Comparison of ENCODE assay signal across 21 cellular contexts in the genomic region with DNA sequence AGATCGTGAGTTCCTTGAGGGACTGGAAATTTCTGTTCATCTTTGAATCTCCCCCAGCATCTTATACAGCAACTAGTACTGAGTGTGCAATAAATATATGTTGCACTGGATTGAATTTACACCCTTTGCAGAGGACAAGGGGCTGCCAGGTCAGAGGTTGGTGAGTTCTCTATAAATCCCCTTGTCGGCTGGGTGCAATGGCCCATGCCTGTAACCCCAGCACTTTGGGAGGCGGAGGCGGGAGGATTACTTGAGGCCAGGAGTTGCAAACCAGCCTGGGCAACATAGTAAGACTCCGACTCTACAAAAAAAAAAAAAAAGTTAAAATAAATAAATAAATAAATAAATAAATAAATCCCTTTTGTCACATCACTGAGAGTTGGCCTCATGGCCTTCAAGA. TPM values are rescaled to one million over a fixed set of nuclear protein-coding genes. Genes with fewer than 3 reads are reported as not detected.
DNase-seq lines count a peak whose midpoint lies in the region; ATAC-seq and TF ChIP-seq lines count a peak whose summit lies in the region.
"Had no signal": no experiment of that assay in that cellular context is flagged by ENCODE, and none has a peak within 500 bp of the region (broad histone marks: within the 10 kb centered on the region; RNA-seq: fewer than 3 reads in every experiment).

No MANE protein-coding gene starts in this region.

- no peak for ATAC-seq in activated CD8-positive, alpha-beta memory T cell treated with anti-CD3 and anti-CD28 coated beads, Interleukin-2, amount 10 ng/mL, durations not matched to agents 7 days and 5 days
- ATAC-seq: A549; CD8-positive, alpha-beta T cell; GM12878 had no signal

- no TSS peak for BruUV-seq in Calu3 (replicated peaks; lab: Mats Ljungman, UMichigan)

- CTCF ChIA-PET in activated CD8-positive, alpha-beta memory T cell treated with anti-CD3 and anti-CD28 coated beads, Interleukin-2, amount 10 ng/mL, durations not matched to agents 7 days and 5 days (lab: Charles Lee): interaction anchor here (0.6 to 1.2 kb wide), 3 partner anchors 10 to 49 kb away, joined by 3 read pairs; a partner anchor contains a TSS
- CTCF ChIA-PET in Calu3 (lab: Charles Lee): interaction anchor here (1.0 to 1.1 kb wide), 2 partner anchors 10 to 13 kb away, joined by 3 to 4 read pairs; no protein-coding TSS in a partner anchor

- DNase-seq in activated CD8-positive, alpha-beta memory T cell treated with anti-CD3 and anti-CD28 coated beads, Interleukin-2, amount 10 ng/mL, durations not matched to agents 7 days and 5 days: no peak
- DNase-seq in activated CD8-positive, alpha-beta memory T cell treated with anti-CD3 and anti-CD28 coated beads, Interleukin-2, amount 50 U/mL, for 48 hours: no peak
- DNase-seq in left kidney (ENCODE audit: low read depth, low spot score) (peak; percentile 96), amygdala (lab: John Stamatoyannopoulos, UW) (no peak), Calu3 (no peak)
- DNase-seq: AML-193; Caco-2; CD4-positive, alpha-beta T cell; CD8-positive, alpha-beta T cell; DMS 273 treated with DMSO at 0.1 percent for 48 hours; DMS153; DMS53; DMS79; DND-41; EL; GDM1 had no signal

- intact Hi-C loops in Calu3 (cut with micrococcal nuclease; ENCODE audit: unreplicated experiment): no loop called here

- H3K27ac Mint-ChIP-seq in activated CD8-positive, alpha-beta memory T cell treated with anti-CD3 and anti-CD28 coated beads, Interleukin-2, amount 10 ng/mL, durations not matched to agents 7 days and 5 days: peak overlapping the region; percentile 2
- no peak overlapping the region for H3K27ac Mint-ChIP-seq in Calu3 (ENCODE audit: unreplicated experiment)
- H3K27ac Mint-ChIP-seq: B cell; CD4-positive, alpha-beta T cell; CD8-positive, alpha-beta T cell had no signal

- peaks cover 8% of the 10 kb centered on the region for H3K4me1 Mint-ChIP-seq in activated CD8-positive, alpha-beta memory T cell treated with anti-CD3 and anti-CD28 coated beads, Interleukin-2, amount 10 ng/mL, durations not matched to agents 7 days and 5 days
- peaks cover 12% of the 10 kb centered on the region for H3K4me1 Mint-ChIP-seq in Calu3 (ENCODE audit: low read depth, unreplicated experiment)
- H3K4me1 Mint-ChIP-seq: B cell had no signal

- no peaks in the 10 kb centered on the region for H3K9me3 Mint-ChIP-seq in activated CD8-positive, alpha-beta memory T cell treated with anti-CD3 and anti-CD28 coated beads, Interleukin-2, amount 10 ng/mL, durations not matched to agents 7 days and 5 days (ENCODE audit: low read depth)
- H3K9me3 Mint-ChIP-seq in Calu3 (ENCODE audit: low read depth, unreplicated experiment): peaks cover 2% of the 10 kb centered on the region
- H3K9me3 Mint-ChIP-seq: CD4-positive, alpha-beta T cell; CD8-positive, alpha-beta T cell had no signal

- H3K4me3 Mint-ChIP-seq in activated CD8-positive, alpha-beta memory T cell treated with anti-CD3 and anti-CD28 coated beads, Interleukin-2, amount 10 ng/mL, durations not matched to agents 7 days and 5 days: no peak overlapping the region
- no peak overlapping the region for H3K4me3 Mint-ChIP-seq in Calu3 (ENCODE audit: low read depth, unreplicated experiment)
- H3K4me3 Mint-ChIP-seq: B cell; CD4-positive, alpha-beta T cell; CD8-positive, alpha-beta T cell had no signal

- H3K36me3 Mint-ChIP-seq in activated CD8-positive, alpha-beta memory T cell treated with anti-CD3 and anti-CD28 coated beads, Interleukin-2, amount 10 ng/mL, durations not matched to agents 7 days and 5 days: no peaks in the 10 kb centered on the region
- H3K36me3 Mint-ChIP-seq in Calu3 (ENCODE audit: insufficient read depth, unreplicated experiment): no peaks in the 10 kb centered on the region
- H3K36me3 Mint-ChIP-seq: CD8-positive, alpha-beta T cell had no signal

- TF ChIP-seq CTCF in Calu3 (IDR thresholded peaks at IDR 0.05; ENCODE audit: unreplicated experiment): no peak

- H3K27me3 Mint-ChIP-seq in activated CD8-positive, alpha-beta memory T cell treated with anti-CD3 and anti-CD28 coated beads, Interleukin-2, amount 10 ng/mL, durations not matched to agents 7 days and 5 days: peaks cover 32% of the 10 kb centered on the region
- peaks cover 65% of the 10 kb centered on the region for H3K27me3 Mint-ChIP-seq in Calu3 (ENCODE audit: unreplicated experiment)

RNA-seq across cellular contexts. Expression of a gene that starts 9.4 kb away (rescaled TPM):
- total RNA-seq in activated CD8-positive, alpha-beta memory T cell treated with anti-CD3 and anti-CD28 coated beads, Interleukin-2, amount 10 ng/mL, durations not matched to agents 7 days and 5 days: under 1 TPM in 1 of 2 experiments, not detected in 1; 0.12 TPM
- total RNA-seq in Calu3 (2022): 1.1 and 1.2 TPM in 2 replicates
- total RNA-seq: B cell, GM12878 had no signal

RNA-seq across cellular contexts. Expression of a gene that starts 19.3 kb away (rescaled TPM):
- 10 to 100 TPM; 28.1 to 33.8 TPM for total RNA-seq in activated CD8-positive, alpha-beta memory T cell treated with anti-CD3 and anti-CD28 coated beads, Interleukin-2, amount 10 ng/mL, durations not matched to agents 7 days and 5 days
- 34.8 and 37.0 TPM in 2 replicates for total RNA-seq in Calu3 (2022)

RNA-seq across cellular contexts. Expression of a gene that starts 28.9 kb away (rescaled TPM):
- under 1 TPM; 0.14 to 0.44 TPM for total RNA-seq in activated CD8-positive, alpha-beta memory T cell treated with anti-CD3 and anti-CD28 coated beads, Interleukin-2, amount 10 ng/mL, durations not matched to agents 7 days and 5 days
- total RNA-seq in Calu3 (2022): 2.9 and 4.0 TPM in 2 replicates
- total RNA-seq: Daoy, G401 had no signal

RNA-seq across cellular contexts. Expression of a gene that starts 29.1 kb away (rescaled TPM):
- 10 to 100 TPM; 54.4 to 64.9 TPM for total RNA-seq in activated CD8-positive, alpha-beta memory T cell treated with anti-CD3 and anti-CD28 coated beads, Interleukin-2, amount 10 ng/mL, durations not matched to agents 7 days and 5 days
- 70.2 and 84.1 TPM in 2 replicates for total RNA-seq in Calu3 (2022)

RNA-seq across cellular contexts. Expression of a gene that starts 35.6 kb away (rescaled TPM):
- total RNA-seq in activated CD8-positive, alpha-beta memory T cell treated with anti-CD3 and anti-CD28 coated beads, Interleukin-2, amount 10 ng/mL, durations not matched to agents 7 days and 5 days: 10 to 100 TPM; 21.7 to 22.9 TPM
- total RNA-seq in Calu3 (2022): 21.5 and 22.4 TPM in 2 replicates
